ENCODE assay signal across 1 cellular context in the genomic region with DNA sequence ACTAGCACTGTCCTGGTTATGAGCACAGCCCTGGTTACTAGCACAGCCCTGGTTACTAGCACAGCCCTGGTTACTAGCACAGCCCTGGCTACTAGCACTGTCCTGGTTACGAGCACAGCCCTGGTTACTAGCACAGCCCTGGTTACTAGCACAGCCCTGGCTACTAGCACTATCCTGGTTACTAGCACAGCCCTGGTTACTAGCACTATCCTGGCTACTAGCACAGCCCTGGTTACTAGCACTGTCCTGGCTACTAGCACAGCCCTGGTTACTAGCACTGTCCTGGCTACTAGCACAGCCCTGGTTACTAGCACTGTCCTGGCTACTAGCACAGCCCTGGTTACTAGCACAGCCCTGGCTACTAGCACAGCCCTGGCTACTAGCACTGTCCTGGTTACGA.
TF ChIP-seq lines count a peak whose summit lies in the region.

No MANE protein-coding gene starts in this region.

TF ChIP-seq in K562, 482 proteins besides CTCF, POLR2A, EP300 and RAD21:
- TF ChIP-seq, protein P1, sequence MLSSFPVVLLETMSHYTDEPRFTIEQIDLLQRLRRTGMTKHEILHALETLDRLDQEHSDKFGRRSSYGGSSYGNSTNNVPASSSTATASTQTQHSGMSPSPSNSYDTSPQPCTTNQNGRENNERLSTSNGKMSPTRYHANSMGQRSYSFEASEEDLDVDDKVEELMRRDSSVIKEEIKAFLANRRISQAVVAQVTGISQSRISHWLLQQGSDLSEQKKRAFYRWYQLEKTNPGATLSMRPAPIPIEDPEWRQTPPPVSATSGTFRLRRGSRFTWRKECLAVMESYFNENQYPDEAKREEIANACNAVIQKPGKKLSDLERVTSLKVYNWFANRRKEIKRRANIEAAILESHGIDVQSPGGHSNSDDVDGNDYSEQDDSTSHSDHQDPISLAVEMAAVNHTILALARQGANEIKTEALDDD (IDR thresholded peaks at IDR 0.05): peak; percentile 92
